In genomic region chr1:201702936-201703335, GRCh38 we compare ENCODE assay signal across 8 cellular contexts.
DNase-seq lines count a peak whose midpoint lies in the region; ATAC-seq and TF ChIP-seq lines count a peak whose summit lies in the region.

No MANE protein-coding gene starts in this region.

- H3K27ac ChIP-seq in stomach (peak overlapping the region in 4 of 5 donors; percentile 14 to 67 (median 62)), MM.1S (ENCODE audit: low read length) (no peak overlapping the region)

- H3K9me2 ChIP-seq in MM.1S (replicated peaks; ENCODE audit: insufficient read depth, low read length), result no peaks in the 10 kb centered on the region

- H3K27ac Mint-ChIP-seq in glutamatergic neuron (ENCODE audit: unreplicated experiment), result peak overlapping the region; percentile 97

- no peak overlapping the region for H2AFZ ChIP-seq in MM.1S (ENCODE audit: low read length)

- H3K36me3 ChIP-seq in stomach (no peaks in the 10 kb centered on the region), MM.1S (replicated peaks; ENCODE audit: insufficient read depth, low read length) (no peaks in the 10 kb centered on the region)

- no peak for TF ChIP-seq CTCF in glutamatergic neuron (IDR thresholded peaks at IDR 0.05; ENCODE audit: partially characterized antibody, unreplicated experiment)
- no peak for TF ChIP-seq CTCF in stomach (IDR thresholded peaks at IDR 0.05)
- no peak for TF ChIP-seq CTCF in MM.1S (IDR thresholded peaks at IDR 0.05; ENCODE audit: low read length)

- no peak overlapping the region for H3K4me2 ChIP-seq in MM.1S (ENCODE audit: low read depth, low read length)

- H3K79me2 ChIP-seq in MM.1S (ENCODE audit: low read length), result no peaks in the 10 kb centered on the region

- H3K4me1 ChIP-seq in stomach (peaks cover 11 to 23% (median 17%) of the 10 kb centered on the region in 4 donors), MM.1S (ENCODE audit: low read length) (no peaks in the 10 kb centered on the region)

- TF ChIP-seq POLR2A in stomach (IDR thresholded peaks at IDR 0.05), result no peak

- H3K4me1 Mint-ChIP-seq in glutamatergic neuron (ENCODE audit: low read depth, unreplicated experiment), result peaks cover 56% of the 10 kb centered on the region

- no peaks in the 10 kb centered on the region for H3K36me3 Mint-ChIP-seq in glutamatergic neuron (ENCODE audit: unreplicated experiment)

- ATAC-seq in HG02981 (IDR thresholded peaks at IDR 0.05; ENCODE audit: unreplicated experiment), result no peak

- no peaks in the 10 kb centered on the region for H3F3A ChIP-seq in MM.1S (ENCODE audit: insufficient read depth, low read length)

- no peaks in the 10 kb centered on the region for H3K27me3 ChIP-seq in stomach
- no peaks in the 10 kb centered on the region for H3K27me3 ChIP-seq in MM.1S (replicated peaks; ENCODE audit: insufficient read depth, low read length)

- WGBS in stomach, 5 donors, result 33 to 49% (median 45%) methylated on average over 2 of the region's 2 CpGs

- H3K9me3 ChIP-seq in stomach (no peaks in the 10 kb centered on the region), MM.1S (replicated peaks; ENCODE audit: insufficient read depth, low read length) (no peaks in the 10 kb centered on the region)

- H3K27me3 Mint-ChIP-seq in glutamatergic neuron (ENCODE audit: unreplicated experiment), result peaks cover 14% of the 10 kb centered on the region

- DNase-seq in HK-2 (ENCODE audit: unreplicated experiment) (peak; percentile 42), NCI-H748 (lab: John Stamatoyannopoulos, UW; ENCODE audit: unreplicated experiment) (peak; percentile 96), glutamatergic neuron (peak; percentile 75), stomach (no peak), T-helper 9 cell (no peak), MM.1S (no peak)
- no peak for DNase-seq in activated naive CD4-positive, alpha-beta T cell treated with anti-CD3 and anti-CD28 coated beads, Interleukin-2, amount 50 U/mL, for 16 hours

- H4K20me1 ChIP-seq in MM.1S (ENCODE audit: insufficient read depth, low read length), result no peaks in the 10 kb centered on the region

- peaks cover 25% of the 10 kb centered on the region for H3K9me3 Mint-ChIP-seq in glutamatergic neuron (ENCODE audit: unreplicated experiment)

- TF ChIP-seq EP300 in stomach (IDR thresholded peaks at IDR 0.05), result no peak

- peak overlapping the region; percentile 83 for H3K4me3 Mint-ChIP-seq in glutamatergic neuron (ENCODE audit: unreplicated experiment)

- H3K9ac ChIP-seq in MM.1S (ENCODE audit: low read length), result no peak overlapping the region

- H3K4me3 ChIP-seq in stomach (no peak overlapping the region), MM.1S (ENCODE audit: low read length) (no peak overlapping the region)

- intact Hi-C loops in stomach (cut with DNase I; ENCODE audit: low total_unique reads), result no loop called here

Comparison
In these comparisons a context has a peak if more than half of its experiments do, and no peak if none do; other contexts are left out.
1. DNase-seq: peak in HK-2 (single experiment), NCI-H748 (single experiment) and glutamatergic neuron (single experiment); none in stomach (single experiment), activated naive CD4-positive, alpha-beta T cell treated with anti-CD3 and anti-CD28 coated beads, Interleukin-2, amount 50 U/mL, for 16 hours (single experiment), T-helper 9 cell (single experiment) and MM.1S (single experiment).